Comparison of ENCODE assay signal across 1 cellular context in genomic region chr4:173443121-173443520, GRCh38.
TF ChIP-seq lines count a peak whose summit lies in the region.

No MANE protein-coding gene starts in this region.

TF ChIP-seq in K562, 482 proteins besides CTCF, POLR2A, EP300 and RAD21 (continued from another document):
- no peak for TF ChIP-seq ZNF280B (CRISPR knock-in tag; IDR thresholded peaks at IDR 0.05)
- no peak for TF ChIP-seq CEBPG (CRISPR knock-in tag; IDR thresholded peaks at IDR 0.05)
- peak; percentile 32 to 65; a peak in 3 of 4 replicates for TF ChIP-seq CEBPG (tag; conservative IDR thresholded peaks at IDR 0.05 in 1 of 2, IDR thresholded peaks at IDR 0.05 in 1 of 2)
- TF ChIP-seq NFIX (CRISPR knock-in tag; IDR thresholded peaks at IDR 0.05; ENCODE audit: low read depth): no peak
- TF ChIP-seq PTTG1 (tag; IDR thresholded peaks at IDR 0.05; ENCODE audit: low read depth): no peak
- TF ChIP-seq FOXM1 (IDR thresholded peaks at IDR 0.05; ENCODE audit: low read depth): no peak
- no peak for TF ChIP-seq FOXM1 (CRISPR knock-in tag; IDR thresholded peaks at IDR 0.05; ENCODE audit: low read depth)
- TF ChIP-seq MTA3 (IDR thresholded peaks at IDR 0.05; ENCODE audit: borderline replicate concordance): no peak
- no peak for TF ChIP-seq E2F8 (IDR thresholded peaks at IDR 0.05; ENCODE audit: low read depth, partially characterized antibody)
- no peak for TF ChIP-seq MAX (CRISPR knock-in tag; IDR thresholded peaks at IDR 0.05)
- no peak for TF ChIP-seq FOXA1 (IDR thresholded peaks at IDR 0.05; ENCODE audit: borderline replicate concordance)
- no peak for TF ChIP-seq ELK3 (CRISPR knock-in tag; IDR thresholded peaks at IDR 0.05)
- TF ChIP-seq OTX1 (CRISPR knock-in tag; IDR thresholded peaks at IDR 0.05): no peak
- peak in 1 of 2 experiments; percentile 65; a peak in 1 of 4 replicates for TF ChIP-seq TRIM24 (IDR thresholded peaks at IDR 0.05)
- no peak for TF ChIP-seq CHD1 (IDR thresholded peaks at IDR 0.05; ENCODE audit: low read length)
- no peak for TF ChIP-seq GMEB1 (CRISPR knock-in tag; IDR thresholded peaks at IDR 0.05)
- TF ChIP-seq BRD9 (IDR thresholded peaks at IDR 0.05; ENCODE audit: low read depth, partially characterized antibody): no peak
- no peak for TF ChIP-seq RBM34 (IDR thresholded peaks at IDR 0.05; ENCODE audit: borderline replicate concordance, insufficient read depth, low read length)
- no peak for TF ChIP-seq TCF3 (CRISPR knock-in tag; IDR thresholded peaks at IDR 0.05)
- TF ChIP-seq NCOA2 (IDR thresholded peaks at IDR 0.05; ENCODE audit: partially characterized antibody in 2 of 2): no peak
- no peak for TF ChIP-seq CTCFL (IDR thresholded peaks at IDR 0.05; ENCODE audit: borderline replicate concordance, insufficient read depth, low read depth, low read length, poor library complexity, severe bottlenecking)
- no peak for TF ChIP-seq GTF3C2 (IDR thresholded peaks at IDR 0.05; ENCODE audit: borderline replicate concordance, extremely low read depth, insufficient read length)
- no peak for TF ChIP-seq RREB1 (CRISPR knock-in tag; IDR thresholded peaks at IDR 0.05)
- no peak for TF ChIP-seq RHOXF2B (CRISPR knock-in tag; conservative IDR thresholded peaks at IDR 0.05)
- TF ChIP-seq SNIP1 (IDR thresholded peaks at IDR 0.05; ENCODE audit: low read depth): no peak
- no peak for TF ChIP-seq MTF1 (CRISPR knock-in tag; IDR thresholded peaks at IDR 0.05; ENCODE audit: borderline replicate concordance)
- TF ChIP-seq ZHX1 (conservative IDR thresholded peaks at IDR 0.05; ENCODE audit: low read length): no peak
- no peak for TF ChIP-seq ZKSCAN8 (CRISPR knock-in tag; IDR thresholded peaks at IDR 0.05)
- no peak for TF ChIP-seq NR3C1 (CRISPR knock-in tag; IDR thresholded peaks at IDR 0.05)
- no peak for TF ChIP-seq MCM3 (IDR thresholded peaks at IDR 0.05)
- TF ChIP-seq TAL1 (IDR thresholded peaks at IDR 0.05): peak; percentile 59
- no peak for TF ChIP-seq TCF7 (IDR thresholded peaks at IDR 0.05; ENCODE audit: borderline replicate concordance)
- TF ChIP-seq DNMT1 (IDR thresholded peaks at IDR 0.05): no peak
- TF ChIP-seq E2F5 (CRISPR knock-in tag; IDR thresholded peaks at IDR 0.05): no peak
- TF ChIP-seq HDAC1 (IDR thresholded peaks at IDR 0.05): no peak
- TF ChIP-seq SPI1 (IDR thresholded peaks at IDR 0.05; ENCODE audit: borderline replicate concordance, low read depth, low read length): no peak
- no peak for TF ChIP-seq NR1H2 (CRISPR knock-in tag; IDR thresholded peaks at IDR 0.05)
- TF ChIP-seq ETS2 (tag; IDR thresholded peaks at IDR 0.05; ENCODE audit: borderline replicate concordance, poor library complexity, severe bottlenecking): no peak
- TF ChIP-seq SIRT6 (IDR thresholded peaks at IDR 0.05; ENCODE audit: low read depth, low read length): no peak
